12 cellular contexts compared by ENCODE assay signal in the genomic region with DNA sequence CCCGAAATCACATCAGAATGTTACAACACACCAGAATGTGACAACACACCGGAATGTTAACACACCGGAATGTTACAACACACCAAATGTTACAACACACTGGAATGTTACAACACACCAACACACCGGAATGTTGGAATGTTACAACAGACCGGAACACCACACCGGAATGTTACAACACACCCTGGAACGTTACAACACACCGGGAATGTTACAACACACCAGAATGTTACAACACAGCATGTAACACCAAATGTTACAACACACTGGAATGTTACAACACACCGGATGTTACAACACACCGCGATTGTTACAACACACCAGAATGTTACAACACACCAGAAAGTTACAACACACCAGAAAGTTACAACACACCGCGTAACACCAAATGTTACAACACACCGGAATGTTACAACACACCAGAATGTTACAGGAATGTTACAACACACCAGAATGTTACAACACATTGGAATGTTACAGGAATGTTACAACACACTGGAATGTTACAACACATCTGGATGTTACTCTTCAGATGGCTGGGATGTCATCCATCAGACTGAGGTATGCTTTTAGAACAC. TPM values are rescaled to one million over a fixed set of nuclear protein-coding genes. Genes with fewer than 3 reads are reported as not detected.
A peak's percentile ranks its signal among the peaks of the same experiment; 100 is the strongest.
DNase-seq lines count a peak whose midpoint lies in the region; ATAC-seq and TF ChIP-seq lines count a peak whose summit lies in the region.
"Had no signal": no experiment of that assay in that cellular context is flagged by ENCODE, and none has a peak within 500 bp of the region (broad histone marks: within the 10 kb centered on the region; RNA-seq: fewer than 3 reads in every experiment).

No MANE protein-coding gene starts in this region.

- no peaks in the 10 kb centered on the region for H4K20me1 ChIP-seq in OCI-LY7 (ENCODE audit: insufficient read depth, low read length)

- no TSS peak for BruUV-seq in OCI-LY7 (replicated peaks; lab: Mats Ljungman, UMichigan)

- intact Hi-C loops in left lung (cut with DNase I) (no loop called here), OCI-LY7 (cut with micrococcal nuclease; ENCODE audit: unreplicated experiment) (no loop called here)

- H3K27me3 ChIP-seq in left lung = no peaks in the 10 kb centered on the region
- H3K27me3 ChIP-seq: colonic mucosa had no signal

- H3K9me2 ChIP-seq in OCI-LY7 (ENCODE audit: insufficient read depth, low read length) = no peaks in the 10 kb centered on the region

- no peak for TF ChIP-seq POLR2A in NB4 (IDR thresholded peaks at IDR 0.05; ENCODE audit: extremely low read depth, insufficient read length)

- peak; percentile 61 for DNase-seq in EH (ENCODE audit: low read depth)
- DNase-seq in NB4 (ENCODE audit: low read depth) = peak; percentile 53
- DNase-seq in epithelial cell of esophagus (ENCODE audit: low read depth) = peak; percentile 80
- DNase-seq in non-pigmented ciliary epithelial cell (ENCODE audit: low read depth) = peak; percentile 32
- no peak for DNase-seq in left lung
- DNase-seq in OCI-LY7 (ENCODE audit: low spot score) = no peak
- DNase-seq in DMS53 (lab: John Stamatoyannopoulos, UW) = no peak
- DNase-seq: activated CD8-positive, alpha-beta memory T cell treated with anti-CD3 and anti-CD28 coated beads, Interleukin-2, amount 10 ng/mL, durations not matched to agents 7 days and 5 days; colonic mucosa; NCI-H510A; SW 1271 had no signal

- H3K27ac ChIP-seq in left lung (peak overlapping the region in 1 of 2 donors; percentile 76), OCI-LY7 (ENCODE audit: low read depth, low read length, poor library complexity, severe bottlenecking) (no peak overlapping the region)
- H3K27ac ChIP-seq: colonic mucosa had no signal

- no peaks in the 10 kb centered on the region for H3K79me2 ChIP-seq in OCI-LY7 (ENCODE audit: insufficient read depth, low read depth, low read length)

- CTCF ChIA-PET in OCI-LY7 (lab: Charles Lee; ENCODE audit: unreplicated experiment) = no interaction called here

- no peak overlapping the region for H2AFZ ChIP-seq in OCI-LY7 (ENCODE audit: low read length)

- ATAC-seq in left lung (no peak), GM21528 (IDR thresholded peaks at IDR 0.05; ENCODE audit: low FRiP score, unreplicated experiment) (no peak)

- POLR2A ChIA-PET in OCI-LY7 (lab: Charles Lee) = no interaction called here

- H3K4me2 ChIP-seq in OCI-LY7 (ENCODE audit: low read length) = no peak overlapping the region

- H3K4me1 ChIP-seq in left lung (no peaks in the 10 kb centered on the region), OCI-LY7 (ENCODE audit: insufficient read depth, low read length, poor library complexity, severe bottlenecking) (no peaks in the 10 kb centered on the region)
- H3K4me1 ChIP-seq: colonic mucosa had no signal

- H3K4me3 ChIP-seq in NB4 (ENCODE audit: low read depth, low read length) (no peak overlapping the region), epithelial cell of esophagus (ENCODE audit: low read length) (no peak overlapping the region), left lung (no peak overlapping the region), OCI-LY7 (ENCODE audit: low read depth, low read length, poor library complexity, severe bottlenecking) (no peak overlapping the region)
- H3K4me3 ChIP-seq: colonic mucosa had no signal

- TF ChIP-seq CTCF in NB4 (IDR thresholded peaks at IDR 0.05; ENCODE audit: low read depth, low read length) = no peak
- no peak for TF ChIP-seq CTCF in epithelial cell of esophagus (IDR thresholded peaks at IDR 0.05; ENCODE audit: insufficient read depth, low read depth, low read length, missing control alignments)
- TF ChIP-seq CTCF in left lung (IDR thresholded peaks at IDR 0.05) = no peak
- TF ChIP-seq CTCF in OCI-LY7 (conservative IDR thresholded peaks at IDR 0.05; ENCODE audit: low read length) = no peak

- H3K36me3 ChIP-seq in left lung = peaks cover 0 to 88% of the 10 kb centered on the region in 2 donors
- H3K36me3 ChIP-seq in OCI-LY7 (ENCODE audit: insufficient read depth, low read length) = peaks cover 62% of the 10 kb centered on the region
- H3K36me3 ChIP-seq: colonic mucosa had no signal

- H3K9me3 ChIP-seq in left lung = peaks cover 0 to 16% of the 10 kb centered on the region in 2 donors
- no peaks in the 10 kb centered on the region for H3K9me3 ChIP-seq in OCI-LY7 (ENCODE audit: low read length)
- H3K9me3 ChIP-seq: colonic mucosa had no signal

RNA-seq across cellular contexts. Expression of a gene that starts 21.1 kb away (rescaled TPM):
- total RNA-seq in left lung (10 to 100 TPM; 42.2 to 62.6 TPM), OCI-LY7 (2022) (55.9 and 66.7 TPM in 2 replicates)
- total RNA-seq in OCI-LY7 (2014; rRNA removed; shearing (Covaris generic)) = 25.4 and 38.2 TPM in 2 replicates

RNA-seq across cellular contexts. Expression of a gene that starts 37.7 kb away (rescaled TPM):
- total RNA-seq in left lung (10 to 100 TPM; 81.0 to 82.6 TPM), OCI-LY7 (2022) (72.8 and 77.9 TPM in 2 replicates)
- 51.2 and 53.8 TPM in 2 replicates for total RNA-seq in OCI-LY7 (2014; rRNA removed; shearing (Covaris generic))

Comparison
In these comparisons a context has a peak if more than half of its experiments do, and no peak if none do; other contexts are left out.
1. DNase-seq: peak in EH (single experiment), NB4 (single experiment), epithelial cell of esophagus (single experiment) and non-pigmented ciliary epithelial cell (single experiment); none in left lung (0 of 2), OCI-LY7 (single experiment) and DMS53 (single experiment).